Comparison of ENCODE assay signal across 1 cellular context in genomic region chr12:49110191-49111155, GRCh38.
TF ChIP-seq lines count a peak whose summit lies in the region.

Gene LMBR1L, minus strand, starts transcription at chr12:49110847. Its CDS starts 292 bp downstream, at chr12:49110555.

TF ChIP-seq in HEK293, 187 proteins besides CTCF, POLR2A, EP300 and RAD21 (continued from another document):
- TF ChIP-seq PRDM6 (tag by site-specific recombination; IDR thresholded peaks at IDR 0.05) (no peak), SP7 (tag by site-specific recombination; IDR thresholded peaks at IDR 0.05) (0 out of 2 replicates have a peak, but pooled peaks have one; percentile 12), KLF7 (tag by site-specific recombination; IDR thresholded peaks at IDR 0.05; ENCODE audit: borderline replicate concordance) (peak; percentile 70; the same call in 1 of the 2 replicates), ZNF473 (tag by site-specific recombination; IDR thresholded peaks at IDR 0.05) (no peak), MYNN (tag by site-specific recombination; IDR thresholded peaks at IDR 0.05; ENCODE audit: borderline replicate concordance) (no peak), ZNF513 (tag by site-specific recombination; IDR thresholded peaks at IDR 0.05) (no peak), KLF1 (tag by site-specific recombination; IDR thresholded peaks at IDR 0.05) (peak; percentile 27; the same call in 1 of the 2 replicates), ZNF211 (tag by site-specific recombination; IDR thresholded peaks at IDR 0.05; ENCODE audit: low read depth) (no peak), GFI1B (tag by site-specific recombination; IDR thresholded peaks at IDR 0.05) (no peak), INSM2 (tag by site-specific recombination; IDR thresholded peaks at IDR 0.05) (no peak), ZEB2 (tag by site-specific recombination; IDR thresholded peaks at IDR 0.05) (no peak; the same call in 1 of the 2 replicates), ZNF18 (tag by site-specific recombination; IDR thresholded peaks at IDR 0.05) (no peak), ZNF132 (tag by site-specific recombination; IDR thresholded peaks at IDR 0.05; ENCODE audit: borderline replicate concordance) (no peak), ZNF600 (tag by site-specific recombination; IDR thresholded peaks at IDR 0.05) (0 out of 2 replicates have a peak, but pooled peaks have one; percentile 30), GLIS2 (tag by site-specific recombination; IDR thresholded peaks at IDR 0.05) (peak; percentile 33; the same call in 1 of the 2 replicates), ZNF501 (tag by site-specific recombination; IDR thresholded peaks at IDR 0.05) (peak; percentile 26; the same call in 1 of the 2 replicates), KLF17 (tag by site-specific recombination; IDR thresholded peaks at IDR 0.05) (peak; percentile 19; the same call in 1 of the 2 replicates), ZNF23 (tag by site-specific recombination; IDR thresholded peaks at IDR 0.05; ENCODE audit: borderline replicate concordance) (no peak)
